ENCODE assay signal across 8 cellular contexts in genomic region chr2:239223330-239224248, GRCh38.
DNase-seq lines count a peak whose midpoint lies in the region; ATAC-seq and TF ChIP-seq lines count a peak whose summit lies in the region.

No MANE protein-coding gene starts in this region.

- 0 out of 2 replicates have a peak overlapping the region, but pooled peaks have one; percentile 16 for H2AFZ ChIP-seq in GM23248

- H3K4me3 ChIP-seq in GM23248 (peak overlapping the region; percentile 43), left lung (no peak overlapping the region)

- no peaks in the 10 kb centered on the region for H4K20me1 ChIP-seq in GM23248 (ENCODE audit: insufficient read depth)

- peaks cover 58% of the 10 kb centered on the region for H3K4me1 ChIP-seq in GM23248 (ENCODE audit: insufficient read depth)
- H3K4me1 ChIP-seq in left lung, result peaks cover 54 to 89% of the 10 kb centered on the region in 2 donors

- TF ChIP-seq CTCF in brain (conservative IDR thresholded peaks at IDR 0.05) (no peak), left lung (IDR thresholded peaks at IDR 0.05) (no peak)

- in situ Hi-C loops in GM23248 (cut with MboI) (no loop called here), ACHN (cut with HindIII; ENCODE audit: low pct_ligation_motif_present, low pct_unique_long_range_greater_than_20kb, low sequenced_read_pairs) (no loop called here)

- peaks cover 45% of the 10 kb centered on the region for H3F3A ChIP-seq in GM23248 (ENCODE audit: insufficient read depth)

- H3K9me3 Mint-ChIP-seq in brain, result peaks cover 0 to 11% (median 7%) of the 10 kb centered on the region in 5 experiments
- no peaks in the 10 kb centered on the region for H3K9me3 Mint-ChIP-seq in stimulated activated effector memory CD8-positive, alpha-beta T cell treated with anti-CD3 and anti-CD28 coated beads, Interleukin-12 subunit alpha, Interleukin-12 subunit beta, amount 100 ng/mL, for 72 hours

- ATAC-seq in left lung, result peak; percentile 56
- ATAC-seq in stimulated activated effector memory CD8-positive, alpha-beta T cell treated with anti-CD3 and anti-CD28 coated beads, Interleukin-12 subunit alpha, Interleukin-12 subunit beta, amount 100 ng/mL, for 72 hours, result no peak
- ATAC-seq in GM21737 (IDR thresholded peaks at IDR 0.05; ENCODE audit: unreplicated experiment), result no peak
- ATAC-seq in activated CD4-positive, CD25-positive, alpha-beta regulatory T cell treated with anti-CD3 and anti-CD28 coated beads, Interleukin-2, amount 50 U/mL, for 24 hours, result no peak

- H3K9me3 ChIP-seq in GM23248 (ENCODE audit: low read depth), result no peaks in the 10 kb centered on the region
- H3K9me3 ChIP-seq in left lung, result no peaks in the 10 kb centered on the region

- 41 to 42% methylated on average over 23 to 24 of the region's 24 CpGs for WGBS in GM23248 (ENCODE audit: low coverage in 1 of 2, low lambda C conversion rate in 2 of 2, missing lambda C conversion rate in 2 of 2), 2 experiments

- H3K4me3 Mint-ChIP-seq in brain, result peak overlapping the region in 4 of 5 experiments; percentile 27 to 62 (median 60)
- no peak overlapping the region for H3K4me3 Mint-ChIP-seq in stimulated activated effector memory CD8-positive, alpha-beta T cell treated with anti-CD3 and anti-CD28 coated beads, Interleukin-12 subunit alpha, Interleukin-12 subunit beta, amount 100 ng/mL, for 72 hours

- H3K4me1 Mint-ChIP-seq in brain, result peaks cover 89% of the 10 kb centered on the region
- peaks cover 73% of the 10 kb centered on the region for H3K4me1 Mint-ChIP-seq in stimulated activated effector memory CD8-positive, alpha-beta T cell treated with anti-CD3 and anti-CD28 coated beads, Interleukin-12 subunit alpha, Interleukin-12 subunit beta, amount 100 ng/mL, for 72 hours

- peak overlapping the region; percentile 98 for H3K4me2 ChIP-seq in GM23248 (ENCODE audit: unreplicated experiment)

- H3K27ac Mint-ChIP-seq in brain, result peak overlapping the region; percentile 76 to 96 (median 90)
- peak overlapping the region; percentile 85 for H3K27ac Mint-ChIP-seq in stimulated activated effector memory CD8-positive, alpha-beta T cell treated with anti-CD3 and anti-CD28 coated beads, Interleukin-12 subunit alpha, Interleukin-12 subunit beta, amount 100 ng/mL, for 72 hours

- peak; percentile 85 for DNase-seq in GM23248
- peak in 1 of 2 donors; percentile 84 for DNase-seq in left lung
- DNase-seq in stimulated activated effector memory CD8-positive, alpha-beta T cell treated with anti-CD3 and anti-CD28 coated beads, Interleukin-12 subunit alpha, Interleukin-12 subunit beta, amount 100 ng/mL, for 72 hours (ENCODE audit: low spot score in 2 of 2), result no peak
- no peak for DNase-seq in ACHN
- no peak for DNase-seq in activated T-cell treated with anti-CD3 and anti-CD28 coated beads, Interleukin-2, amount 50 U/mL, for 48 hours

- H3K79me2 ChIP-seq in GM23248 (ENCODE audit: insufficient read depth), result peaks cover 15% of the 10 kb centered on the region; the same call in 1 of the 2 replicates

- no peaks in the 10 kb centered on the region for H3K27me3 ChIP-seq in GM23248 (replicated peaks; ENCODE audit: insufficient read depth)
- H3K27me3 ChIP-seq in left lung, result no peaks in the 10 kb centered on the region

- no peaks in the 10 kb centered on the region for H3K9me2 ChIP-seq in GM23248 (ENCODE audit: insufficient read depth)

- intact Hi-C loops in left lung (cut with DNase I), result no loop called here

- no peaks in the 10 kb centered on the region for H3K36me3 ChIP-seq in GM23248 (ENCODE audit: low read depth)
- H3K36me3 ChIP-seq in left lung, result no peaks in the 10 kb centered on the region

- no peaks in the 10 kb centered on the region for H3K27me3 Mint-ChIP-seq in brain

- H3K9ac ChIP-seq in GM23248, result peak overlapping the region; percentile 82

- peaks cover 8% of the 10 kb centered on the region for H3K36me3 Mint-ChIP-seq in brain
- H3K36me3 Mint-ChIP-seq in stimulated activated effector memory CD8-positive, alpha-beta T cell treated with anti-CD3 and anti-CD28 coated beads, Interleukin-12 subunit alpha, Interleukin-12 subunit beta, amount 100 ng/mL, for 72 hours, result no peaks in the 10 kb centered on the region

- peak overlapping the region; percentile 89 for H3K27ac ChIP-seq in GM23248
- H3K27ac ChIP-seq in left lung, result peak overlapping the region; percentile 91 to 93
